Comparison of ENCODE assay signal across 8 cellular contexts in genomic region chr2:189633392-189633811, GRCh38. TPM values are rescaled to one million over a fixed set of nuclear protein-coding genes. Genes with fewer than 3 reads are reported as not detected.
DNase-seq lines count a peak whose midpoint lies in the region; ATAC-seq and TF ChIP-seq lines count a peak whose summit lies in the region.

No MANE protein-coding gene starts in this region.

- no peaks in the 10 kb centered on the region for H3K27me3 Mint-ChIP-seq in activated CD8-positive, alpha-beta T cell treated with anti-CD3 and anti-CD28 coated beads for 36 hours

- H3K4me1 ChIP-seq in iPS-15b (ENCODE audit: control insufficient read depth, insufficient read depth, low read length), result no peaks in the 10 kb centered on the region

- TF ChIP-seq CTCF in AG09319 (IDR thresholded peaks at IDR 0.05; ENCODE audit: low read depth, low read length), result peak; percentile 26
- TF ChIP-seq CTCF in GM12874 (IDR thresholded peaks at IDR 0.05; ENCODE audit: insufficient read depth, low read depth, low read length), result peak; percentile 36; the same call in 1 of the 2 replicates
- TF ChIP-seq CTCF in activated CD8-positive, alpha-beta T cell treated with anti-CD3 and anti-CD28 coated beads for 36 hours (IDR thresholded peaks at IDR 0.05), result peak; percentile 11

- H3K36me3 Mint-ChIP-seq in activated CD8-positive, alpha-beta T cell treated with anti-CD3 and anti-CD28 coated beads for 36 hours (ENCODE audit: low read depth), result no peaks in the 10 kb centered on the region

- no peak overlapping the region for H3K9ac ChIP-seq in iPS-15b (ENCODE audit: low read depth, low read length)

- no peaks in the 10 kb centered on the region for H3K4me1 Mint-ChIP-seq in activated CD8-positive, alpha-beta T cell treated with anti-CD3 and anti-CD28 coated beads for 36 hours (ENCODE audit: low read depth)

- CTCF ChIA-PET in activated CD8-positive, alpha-beta T cell treated with anti-CD3 and anti-CD28 coated beads for 36 hours (lab: Charles Lee), result interaction anchor here (0.8 to 1.6 kb wide), 4 partner anchors 16 to 53 kb away, joined by 3 to 4 read pairs (median 4); partner anchors contain the start of genes ANKAR and SLC40A1

- DNase-seq in AG09319 (ENCODE audit: extremely low read depth, low read depth) (no peak), T-helper 1 cell (no peak), mucosa of gallbladder (ENCODE audit: low spot score) (no peak)
- DNase-seq in activated CD8-positive, alpha-beta T cell treated with anti-CD3 and anti-CD28 coated beads for 36 hours, result peak; percentile 15

- H3K9me3 ChIP-seq in iPS-15b (ENCODE audit: control insufficient read depth, insufficient read depth, low read length), result no peaks in the 10 kb centered on the region

- no peaks in the 10 kb centered on the region for H3K36me3 ChIP-seq in iPS-15b (ENCODE audit: control insufficient read depth, insufficient read depth, low read length)

- no peak overlapping the region for H3K27ac Mint-ChIP-seq in activated CD8-positive, alpha-beta T cell treated with anti-CD3 and anti-CD28 coated beads for 36 hours

- no peaks in the 10 kb centered on the region for H3K27me3 ChIP-seq in iPS-15b (ENCODE audit: control insufficient read depth, insufficient read depth, low read length)

- peak; percentile 39 for ATAC-seq in activated CD8-positive, alpha-beta T cell treated with anti-CD3 and anti-CD28 coated beads for 36 hours
- ATAC-seq in GM21526 (IDR thresholded peaks at IDR 0.05; ENCODE audit: low FRiP score, unreplicated experiment) (no peak), GM18868 (IDR thresholded peaks at IDR 0.05; ENCODE audit: unreplicated experiment) (no peak)

- POLR2A ChIA-PET in activated CD8-positive, alpha-beta T cell treated with anti-CD3 and anti-CD28 coated beads for 36 hours (lab: Charles Lee), result no interaction called here

- intact Hi-C loops in activated CD8-positive, alpha-beta T cell treated with anti-CD3 and anti-CD28 coated beads for 36 hours (cut with micrococcal nuclease), result no loop called here

- peak overlapping the region; percentile 11 for H3K4me3 ChIP-seq in iPS-15b (ENCODE audit: low read depth, low read length)

- no peaks in the 10 kb centered on the region for H3K9me3 Mint-ChIP-seq in activated CD8-positive, alpha-beta T cell treated with anti-CD3 and anti-CD28 coated beads for 36 hours

- H3K4me3 Mint-ChIP-seq in activated CD8-positive, alpha-beta T cell treated with anti-CD3 and anti-CD28 coated beads for 36 hours, result no peak overlapping the region

RNA-seq across cellular contexts. Expression of gene ASNSD1, which starts 27.9 kb away (rescaled TPM):
- 10 to 100 TPM; 41.0 to 43.2 TPM for total RNA-seq in activated CD8-positive, alpha-beta T cell treated with anti-CD3 and anti-CD28 coated beads for 36 hours
- total RNA-seq in mucosa of gallbladder, result 32.5 TPM

RNA-seq across cellular contexts. Expression of gene ANKAR, which starts 41.1 kb away (rescaled TPM):
- total RNA-seq in activated CD8-positive, alpha-beta T cell treated with anti-CD3 and anti-CD28 coated beads for 36 hours, result 1 to 10 TPM; 3.5 to 3.6 TPM
- 9.3 TPM for total RNA-seq in mucosa of gallbladder

RNA-seq across cellular contexts. Expression of gene SLC40A1, which starts 52.8 kb away (rescaled TPM):
- total RNA-seq in activated CD8-positive, alpha-beta T cell treated with anti-CD3 and anti-CD28 coated beads for 36 hours, result 1 to 10 TPM; 1.2 to 1.5 TPM
- 271 TPM for total RNA-seq in mucosa of gallbladder

Comparison
In these comparisons a context has a peak if more than half of its experiments do, and no peak if none do; other contexts are left out.
1. RNA of gene SLC40A1, which starts 52.8 kb away (total RNA-seq): 271 TPM in mucosa of gallbladder (single experiment); 1.2 to 1.5 TPM in activated CD8-positive, alpha-beta T cell treated with anti-CD3 and anti-CD28 coated beads for 36 hours; every median in the first group is over 100 times any median in the second.
2. Peak in every context shown above with its lines, with median percentiles within 50 percentile points of each other: CTCF ChIP-seq.